In the genomic region with DNA sequence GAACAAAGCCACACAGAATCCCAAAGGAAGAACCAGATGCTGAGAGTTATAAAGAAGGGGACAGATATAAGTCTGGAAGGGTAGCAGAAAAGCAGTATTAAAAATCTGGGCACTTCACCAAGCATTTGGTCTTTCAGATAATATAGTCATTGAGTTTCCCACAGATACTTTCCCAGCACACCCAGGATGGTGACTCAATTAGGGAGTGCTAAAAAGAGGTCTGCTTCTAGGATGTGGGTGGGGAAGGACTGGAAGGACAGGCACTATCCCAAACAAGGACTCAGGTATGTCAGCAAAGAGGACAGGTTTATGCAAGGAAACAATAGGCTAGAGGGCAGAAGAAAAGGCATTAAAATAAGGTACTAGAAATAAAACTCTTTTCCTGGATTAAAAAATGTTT, we compare ENCODE assay signal across 9 cellular contexts. TPM values are rescaled to one million over a fixed set of nuclear protein-coding genes. Genes with fewer than 3 reads are reported as not detected.
DNase-seq lines count a peak whose midpoint lies in the region; ATAC-seq and TF ChIP-seq lines count a peak whose summit lies in the region.
"Had no signal": no experiment of that assay in that cellular context is flagged by ENCODE, and none has a peak within 500 bp of the region (broad histone marks: within the 10 kb centered on the region; RNA-seq: fewer than 3 reads in every experiment).

No MANE protein-coding gene starts in this region.

- H3K27me3 ChIP-seq in mesendoderm (ENCODE audit: insufficient read depth, low read length, poor library complexity) = no peaks in the 10 kb centered on the region

- H3K27ac ChIP-seq in mesendoderm (ENCODE audit: low read depth, low read length) = no peak overlapping the region

- no peak overlapping the region for H4K5ac ChIP-seq in mesendoderm (ENCODE audit: low read length)

- H3K79me1 ChIP-seq in mesendoderm (ENCODE audit: low read length) = no peaks in the 10 kb centered on the region

- no peak overlapping the region for H2BK5ac ChIP-seq in mesendoderm (ENCODE audit: low read length)

- TF ChIP-seq CTCF in type B pancreatic cell (conservative IDR thresholded peaks at IDR 0.05) = no peak

- H3K36me3 Mint-ChIP-seq in activated T-cell treated with anti-CD3 and anti-CD28 coated beads, Interleukin-2, amount 50 U/mL, for 24 hours (ENCODE audit: low read depth) = peaks cover 96% of the 10 kb centered on the region
- H3K36me3 Mint-ChIP-seq in type B pancreatic cell = peaks cover 61% of the 10 kb centered on the region

- H3K79me2 ChIP-seq in mesendoderm (ENCODE audit: control insufficient read depth, insufficient read depth, low read length) = no peaks in the 10 kb centered on the region

- H3K18ac ChIP-seq in mesendoderm (ENCODE audit: low read length) = no peak overlapping the region

- no peak overlapping the region for H2AK5ac ChIP-seq in mesendoderm (ENCODE audit: low read length)

- no peaks in the 10 kb centered on the region for H3K27me3 Mint-ChIP-seq in activated T-cell treated with anti-CD3 and anti-CD28 coated beads, Interleukin-2, amount 50 U/mL, for 24 hours
- H3K27me3 Mint-ChIP-seq in type B pancreatic cell = no peaks in the 10 kb centered on the region
- H3K27me3 Mint-ChIP-seq: activated naive CD4-positive, alpha-beta T cell treated with anti-CD3 and anti-CD28 coated beads, Interleukin-2, amount 10 ng/mL, durations not matched to agents 7 days and 5 days had no signal

- H3K4me3 ChIP-seq in mesendoderm (ENCODE audit: low read length) = no peak overlapping the region

- H3K4me2 ChIP-seq in mesendoderm (ENCODE audit: low read length) = no peak overlapping the region

- no peak overlapping the region for H3K4ac ChIP-seq in mesendoderm (ENCODE audit: low read depth, low read length)

- no peaks in the 10 kb centered on the region for H3K9me3 Mint-ChIP-seq in activated T-cell treated with anti-CD3 and anti-CD28 coated beads, Interleukin-2, amount 50 U/mL, for 24 hours
- H3K9me3 Mint-ChIP-seq in type B pancreatic cell = peaks cover 7% of the 10 kb centered on the region
- H3K9me3 Mint-ChIP-seq: activated naive CD4-positive, alpha-beta T cell treated with anti-CD3 and anti-CD28 coated beads, Interleukin-2, amount 10 ng/mL, durations not matched to agents 7 days and 5 days had no signal

- no peak for ATAC-seq in HG03432 (IDR thresholded peaks at IDR 0.05; ENCODE audit: unreplicated experiment)

- H3K56ac ChIP-seq in mesendoderm (ENCODE audit: low read length) = no peak overlapping the region

- peaks cover 2% of the 10 kb centered on the region for H3K36me3 ChIP-seq in mesendoderm (ENCODE audit: control insufficient read depth, insufficient read depth, low read length)

- no peak overlapping the region for H3K23ac ChIP-seq in mesendoderm (ENCODE audit: low read length)

- H2BK120ac ChIP-seq in mesendoderm (ENCODE audit: low read depth, low read length) = no peak overlapping the region

- H3K27ac Mint-ChIP-seq in activated T-cell treated with anti-CD3 and anti-CD28 coated beads, Interleukin-2, amount 50 U/mL, for 24 hours = peak overlapping the region; percentile 51
- H3K27ac Mint-ChIP-seq in type B pancreatic cell = peak overlapping the region; percentile 99
- H3K27ac Mint-ChIP-seq: activated naive CD4-positive, alpha-beta T cell treated with anti-CD3 and anti-CD28 coated beads, Interleukin-2, amount 10 ng/mL, durations not matched to agents 7 days and 5 days had no signal

- H3K4me3 Mint-ChIP-seq in activated T-cell treated with anti-CD3 and anti-CD28 coated beads, Interleukin-2, amount 50 U/mL, for 24 hours = no peak overlapping the region
- peak overlapping the region; percentile 52 for H3K4me3 Mint-ChIP-seq in type B pancreatic cell
- H3K4me3 Mint-ChIP-seq: activated naive CD4-positive, alpha-beta T cell treated with anti-CD3 and anti-CD28 coated beads, Interleukin-2, amount 10 ng/mL, durations not matched to agents 7 days and 5 days had no signal

- no peak overlapping the region for H2BK15ac ChIP-seq in mesendoderm (replicated peaks; ENCODE audit: low read depth)

- no peak overlapping the region for H3K9ac ChIP-seq in mesendoderm (ENCODE audit: low read length)

- H3K4me1 Mint-ChIP-seq in activated T-cell treated with anti-CD3 and anti-CD28 coated beads, Interleukin-2, amount 50 U/mL, for 24 hours (ENCODE audit: low read depth) = peaks cover 48% of the 10 kb centered on the region
- H3K4me1 Mint-ChIP-seq in type B pancreatic cell (ENCODE audit: unreplicated experiment) = peaks cover 34% of the 10 kb centered on the region

- no peak overlapping the region for H4K8ac ChIP-seq in mesendoderm (ENCODE audit: low read depth, low read length)

- no peak for DNase-seq in activated T-cell treated with anti-CD3 and anti-CD28 coated beads, Interleukin-2, amount 50 U/mL, for 24 hours
- no peak for DNase-seq in activated T-cell treated with anti-CD3 and anti-CD28 coated beads, Interleukin-2, amount 50 U/mL, for 1 hour
- peak; percentile 15 for DNase-seq in dermis blood vessel endothelial cell
- peak; percentile 30 for DNase-seq in mesendoderm
- DNase-seq in type B pancreatic cell (ENCODE audit: extremely low spot score, unreplicated experiment) = no peak
- no peak for DNase-seq in stimulated activated CD4-positive, alpha-beta T cell treated with anti-CD3 and anti-CD28 coated beads, Interleukin-4, amount 100 ng/mL, for 1 hour
- no peak for DNase-seq in activated gamma-delta T cell treated with Interleukin-2 at 50 U/mL for 16 hours
- DNase-seq: activated naive CD4-positive, alpha-beta T cell treated with anti-CD3 and anti-CD28 coated beads, Interleukin-2, amount 10 ng/mL, durations not matched to agents 7 days and 5 days had no signal

- no peaks in the 10 kb centered on the region for H3K4me1 ChIP-seq in mesendoderm (ENCODE audit: control insufficient read depth, low read depth, low read length)

RNA-seq across cellular contexts. Expression of gene DIAPH1, which starts 59.3 kb away (rescaled TPM):
- total RNA-seq in dermis blood vessel endothelial cell (42.2 and 91.9 TPM in 2 replicates), type B pancreatic cell (ENCODE audit: low replicate concordance) (79.6 and 103 TPM in 2 replicates)
- polyA plus RNA-seq in mesendoderm (2013, experiment 1 of 2) = 75.1 TPM
- 72.9 TPM for polyA plus RNA-seq in mesendoderm (2013, experiment 2 of 2)

Comparison
In these comparisons a context has a peak if more than half of its experiments do, and no peak if none do; other contexts are left out.
1. DNase-seq: peak in dermis blood vessel endothelial cell (single experiment) and mesendoderm (single experiment); none in activated T-cell treated with anti-CD3 and anti-CD28 coated beads, Interleukin-2, amount 50 U/mL, for 24 hours (single experiment), activated T-cell treated with anti-CD3 and anti-CD28 coated beads, Interleukin-2, amount 50 U/mL, for 1 hour (single experiment), type B pancreatic cell (single experiment), stimulated activated CD4-positive, alpha-beta T cell treated with anti-CD3 and anti-CD28 coated beads, Interleukin-4, amount 100 ng/mL, for 1 hour (single experiment) and activated gamma-delta T cell treated with Interleukin-2 at 50 U/mL for 16 hours (single experiment).